34 cellular contexts compared by ENCODE assay signal in genomic region chr6:169501128-169501527, GRCh38.
"Had no signal": no experiment of that assay in that cellular context is flagged by ENCODE, and none has a peak within 500 bp of the region (broad histone marks: within the 10 kb centered on the region; RNA-seq: fewer than 3 reads in every experiment).

No MANE protein-coding gene starts in this region.

- H3K27ac ChIP-seq: brain microvascular endothelial cell, Peyer's patch, RWPE1 had no signal

- FAIRE-seq: K562, TTC549 had no signal

- H3K4me1 Mint-ChIP-seq: activated CD4-positive, alpha-beta T cell treated with anti-CD3 and anti-CD28 coated beads for 36 hours; activated CD4-positive, alpha-beta T cell treated with anti-CD3 and anti-CD28 coated beads, Interleukin-2, amount 10 ng/mL, durations not matched to agents 7 days and 5 days; activated naive CD8-positive, alpha-beta T cell treated with anti-CD3 and anti-CD28 coated beads for 36 hours; activated T-helper 17 cell treated with anti-CD3 and anti-CD28 coated beads, Interleukin-2, amount 50 U/mL, for 72 hours had no signal

- DNase-seq: activated CD4-positive, alpha-beta T cell treated with anti-CD3 and anti-CD28 coated beads for 36 hours; activated CD4-positive, alpha-beta T cell treated with anti-CD3 and anti-CD28 coated beads, Interleukin-2, amount 10 ng/mL, durations not matched to agents 7 days and 5 days; activated CD4-positive, alpha-beta T cell treated with anti-CD3 and anti-CD28 coated beads, Interleukin-2, amount 50 U/mL, for 48 hours; activated CD8-positive, alpha-beta T cell treated with anti-CD3 and anti-CD28 coated beads, Interleukin-2, amount 10 ng/mL, durations not matched to agents 7 days and 5 days; activated effector memory CD4-positive, alpha-beta T cell treated with anti-CD3 and anti-CD28 coated beads, Interleukin-2, amount 50 U/mL, for 16 hours; activated naive CD4-positive, alpha-beta T cell; activated naive CD4-positive, alpha-beta T cell treated with anti-CD3 and anti-CD28 coated beads, Interleukin-2, amount 50 U/mL, for 16 hours; activated naive CD8-positive, alpha-beta T cell treated with anti-CD3 and anti-CD28 coated beads for 36 hours; activated T-cell treated with anti-CD3 and anti-CD28 coated beads for 4 hours; activated T-cell treated with anti-CD3 and anti-CD28 coated beads, Interleukin-2, amount 50 U/mL, for 4 hours; amniotic stem cell; aorta; brain microvascular endothelial cell; central memory CD4-positive, alpha-beta T cell; IMR-90; NCI-H1105; NCI-H1417 treated with DMSO at 0.1 percent for 48 hours; NCI-H1694; NCI-H1930; NCI-H2081 treated with DMSO at 0.1 percent for 48 hours; NCI-H226; NCI-H526; NCI-H748 treated with DMSO at 0.1 percent for 48 hours; NK-92 treated with Interleukin-12 subunit alpha and Interleukin-12 subunit beta, amount 100 ng/mL, for 24 hours; PC-3; Peyer's patch; SIG-M5 had no signal

- H3K27me3 Mint-ChIP-seq: activated CD4-positive, alpha-beta T cell treated with anti-CD3 and anti-CD28 coated beads for 36 hours; activated CD4-positive, alpha-beta T cell treated with anti-CD3 and anti-CD28 coated beads, Interleukin-2, amount 10 ng/mL, durations not matched to agents 7 days and 5 days; activated naive CD8-positive, alpha-beta T cell treated with anti-CD3 and anti-CD28 coated beads for 36 hours; activated T-helper 17 cell treated with anti-CD3 and anti-CD28 coated beads, Interleukin-2, amount 50 U/mL, for 72 hours had no signal

- H3K4me3 Mint-ChIP-seq: activated CD4-positive, alpha-beta T cell treated with anti-CD3 and anti-CD28 coated beads for 36 hours; activated CD4-positive, alpha-beta T cell treated with anti-CD3 and anti-CD28 coated beads, Interleukin-2, amount 10 ng/mL, durations not matched to agents 7 days and 5 days; activated CD8-positive, alpha-beta T cell treated with anti-CD3 and anti-CD28 coated beads, Interleukin-2, amount 10 ng/mL, durations not matched to agents 7 days and 5 days; activated naive CD8-positive, alpha-beta T cell treated with anti-CD3 and anti-CD28 coated beads for 36 hours; activated T-cell treated with anti-CD3 and anti-CD28 coated beads, Interleukin-2, amount 50 U/mL, for 4 hours; activated T-helper 17 cell treated with anti-CD3 and anti-CD28 coated beads, Interleukin-2, amount 50 U/mL, for 72 hours; T-helper 1 cell treated with Interleukin-12 subunit alpha and Interleukin-12 subunit beta and Interleukin-4 antibody, amounts not matched to agents 30 μg/mL and 1 μg/mL, for 36 hours; T-helper 2 cell treated with Interferon-gamma antibody and Interleukin-4, amounts not matched to agents 5 μg/mL and 100 μg/mL, for 36 hours had no signal

- H3K9me3 ChIP-seq: Peyer's patch had no signal

- H3K36me3 ChIP-seq: brain microvascular endothelial cell, Peyer's patch had no signal

- H3K27ac Mint-ChIP-seq: activated CD4-positive, alpha-beta T cell treated with anti-CD3 and anti-CD28 coated beads for 36 hours; activated CD4-positive, alpha-beta T cell treated with anti-CD3 and anti-CD28 coated beads, Interleukin-2, amount 10 ng/mL, durations not matched to agents 7 days and 5 days; activated CD8-positive, alpha-beta T cell treated with anti-CD3 and anti-CD28 coated beads, Interleukin-2, amount 10 ng/mL, durations not matched to agents 7 days and 5 days; activated naive CD8-positive, alpha-beta T cell treated with anti-CD3 and anti-CD28 coated beads for 36 hours; activated T-helper 17 cell treated with anti-CD3 and anti-CD28 coated beads, Interleukin-2, amount 50 U/mL, for 72 hours; T-helper 1 cell treated with Interleukin-12 subunit alpha and Interleukin-12 subunit beta and Interleukin-4 antibody, amounts not matched to agents 30 μg/mL and 1 μg/mL, for 36 hours; T-helper 2 cell treated with Interferon-gamma antibody and Interleukin-4, amounts not matched to agents 5 μg/mL and 100 μg/mL, for 36 hours had no signal

- H3K9me3 Mint-ChIP-seq: activated CD4-positive, alpha-beta T cell treated with anti-CD3 and anti-CD28 coated beads, Interleukin-2, amount 10 ng/mL, durations not matched to agents 7 days and 5 days; activated naive CD8-positive, alpha-beta T cell treated with anti-CD3 and anti-CD28 coated beads for 36 hours; activated T-cell treated with anti-CD3 and anti-CD28 coated beads, Interleukin-2, amount 50 U/mL, for 4 hours; T-helper 1 cell treated with Interleukin-12 subunit alpha and Interleukin-12 subunit beta and Interleukin-4 antibody, amounts not matched to agents 30 μg/mL and 1 μg/mL, for 36 hours; T-helper 2 cell treated with Interferon-gamma antibody and Interleukin-4, amounts not matched to agents 5 μg/mL and 100 μg/mL, for 36 hours had no signal

- H3K4me3 ChIP-seq: K562, Peyer's patch had no signal

- H3K36me3 Mint-ChIP-seq: activated naive CD8-positive, alpha-beta T cell treated with anti-CD3 and anti-CD28 coated beads for 36 hours had no signal

- H3K4me1 ChIP-seq: Peyer's patch had no signal

- ATAC-seq: activated CD4-positive, alpha-beta T cell treated with anti-CD3 and anti-CD28 coated beads for 36 hours; activated CD8-positive, alpha-beta T cell treated with anti-CD3 and anti-CD28 coated beads, Interleukin-2, amount 10 ng/mL, durations not matched to agents 7 days and 5 days; activated T-cell treated with anti-CD3 and anti-CD28 coated beads, Interleukin-2, amount 50 U/mL, for 4 hours; activated T-helper 17 cell treated with anti-CD3 and anti-CD28 coated beads, Interleukin-2, amount 50 U/mL, for 72 hours; K562; PC-3; Right ventricle myocardium inferior had no signal
